ENCODE assay signal across 1 cellular context in genomic region chr1:150363426-150364230, GRCh38.
TF ChIP-seq lines count a peak whose summit lies in the region.

TSS of gene RPRD2 (plus strand) at chr1:150364147. CDS start at chr1:150364715, 568 bp downstream.

TF ChIP-seq in HEK293, 187 proteins besides CTCF, POLR2A, EP300 and RAD21 (continued from another document and continues in another):
- 0 out of 2 replicates have a peak, but pooled peaks have one; percentile 57 for TF ChIP-seq INSM2 (tag by site-specific recombination; IDR thresholded peaks at IDR 0.05)
- peak; percentile 90 for TF ChIP-seq PRDM6 (tag by site-specific recombination; IDR thresholded peaks at IDR 0.05)
- TF ChIP-seq ZBTB8A (tag by site-specific recombination; IDR thresholded peaks at IDR 0.05) = peak; percentile 33; the same call in 1 of the 2 replicates
- TF ChIP-seq ZNF394 (tag by site-specific recombination; IDR thresholded peaks at IDR 0.05; ENCODE audit: borderline replicate concordance) = peak; percentile 44; the same call in 1 of the 2 replicates
- TF ChIP-seq ZNF623 (tag by site-specific recombination; IDR thresholded peaks at IDR 0.05) = no peak
- TF ChIP-seq ZNF837 (tag by site-specific recombination; IDR thresholded peaks at IDR 0.05) = no peak
- no peak for TF ChIP-seq ZBTB6 (tag by site-specific recombination; IDR thresholded peaks at IDR 0.05)
- TF ChIP-seq ZNF433 (tag by site-specific recombination; IDR thresholded peaks at IDR 0.05; ENCODE audit: low read depth) = no peak
- no peak for TF ChIP-seq ZNF280C (tag by site-specific recombination; IDR thresholded peaks at IDR 0.05)
- no peak for TF ChIP-seq ZNF510 (tag by site-specific recombination; IDR thresholded peaks at IDR 0.05; ENCODE audit: insufficient replicate concordance)
- no peak for TF ChIP-seq ZNF776 (tag by site-specific recombination; IDR thresholded peaks at IDR 0.05; ENCODE audit: borderline replicate concordance)
- no peak for TF ChIP-seq ZNF670 (tag by site-specific recombination; IDR thresholded peaks at IDR 0.05; ENCODE audit: low read depth)
- no peak for TF ChIP-seq ZNF112 (tag by site-specific recombination; IDR thresholded peaks at IDR 0.05)
- TF ChIP-seq PRDM1 (tag by site-specific recombination; IDR thresholded peaks at IDR 0.05) = peak; percentile 93
- TF ChIP-seq ZNF792 (tag by site-specific recombination; IDR thresholded peaks at IDR 0.05) = no peak
- no peak for TF ChIP-seq ZNF302 (tag by site-specific recombination; IDR thresholded peaks at IDR 0.05; ENCODE audit: low read depth)
- no peak for TF ChIP-seq SALL2 (tag by site-specific recombination; IDR thresholded peaks at IDR 0.05; ENCODE audit: borderline replicate concordance)
- TF ChIP-seq ZBTB49 (tag by site-specific recombination; IDR thresholded peaks at IDR 0.05; ENCODE audit: low read depth) = no peak
- TF ChIP-seq KLF1 (tag by site-specific recombination; IDR thresholded peaks at IDR 0.05) = no peak
- TF ChIP-seq OVOL3 (tag by site-specific recombination; IDR thresholded peaks at IDR 0.05) = peak; percentile 68; the same call in 1 of the 2 replicates
- TF ChIP-seq ZNF121 (tag by site-specific recombination; IDR thresholded peaks at IDR 0.05) = no peak
- no peak for TF ChIP-seq ZNF488 (tag by site-specific recombination; IDR thresholded peaks at IDR 0.05)
- no peak for TF ChIP-seq ZSCAN23 (tag by site-specific recombination; IDR thresholded peaks at IDR 0.05)
- no peak for TF ChIP-seq ZNF560 (tag by site-specific recombination; IDR thresholded peaks at IDR 0.05; ENCODE audit: borderline replicate concordance)
- TF ChIP-seq PATZ1 (tag by site-specific recombination; IDR thresholded peaks at IDR 0.05) = peak; percentile 98
- TF ChIP-seq ZFP3 (tag by site-specific recombination; IDR thresholded peaks at IDR 0.05; ENCODE audit: low read depth) = no peak
- TF ChIP-seq ZBTB44 (tag by site-specific recombination; IDR thresholded peaks at IDR 0.05) = no peak
- TF ChIP-seq ZNF513 (tag by site-specific recombination; IDR thresholded peaks at IDR 0.05) = no peak
- TF ChIP-seq ZNF350 (tag by site-specific recombination; IDR thresholded peaks at IDR 0.05) = no peak
- no peak for TF ChIP-seq BCL11A (tag by site-specific recombination; IDR thresholded peaks at IDR 0.05; ENCODE audit: low read depth)
- TF ChIP-seq ZBTB11 (tag by site-specific recombination; conservative IDR thresholded peaks at IDR 0.05; ENCODE audit: low read depth) = no peak
- no peak for TF ChIP-seq MEIS1 (CRISPR knock-in tag; IDR thresholded peaks at IDR 0.05; ENCODE audit: borderline replicate concordance)
- TF ChIP-seq ZNF514 (tag by site-specific recombination; IDR thresholded peaks at IDR 0.05) = no peak
- TF ChIP-seq ZBTB20 (tag by site-specific recombination; IDR thresholded peaks at IDR 0.05) = peak; percentile 8; the same call in 1 of the 2 replicates
- no peak for TF ChIP-seq ZNF707 (tag by site-specific recombination; IDR thresholded peaks at IDR 0.05)
- no peak for TF ChIP-seq ZNF292 (tag by site-specific recombination; IDR thresholded peaks at IDR 0.05; ENCODE audit: borderline replicate concordance, low read depth)
- TF ChIP-seq ZSCAN5A (tag by site-specific recombination; IDR thresholded peaks at IDR 0.05) = no peak
- peak; percentile 77; the same call in 1 of the 2 replicates for TF ChIP-seq ZNF660 (tag by site-specific recombination; IDR thresholded peaks at IDR 0.05)
- no peak for TF ChIP-seq SETDB1 (IDR thresholded peaks at IDR 0.05; ENCODE audit: insufficient read length, low read length)
